ENCODE assay signal across 20 cellular contexts in genomic region chr2:86135653-86136052, GRCh38.
"Had no signal": no experiment of that assay in that cellular context is flagged by ENCODE, and none has a peak within 500 bp of the region (broad histone marks: within the 10 kb centered on the region; RNA-seq: fewer than 3 reads in every experiment).

No MANE protein-coding gene starts in this region.

- H3K27me3 Mint-ChIP-seq: activated naive CD8-positive, alpha-beta T cell treated with anti-CD3 and anti-CD28 coated beads, Interleukin-2, amount 50 U/mL, for 24 hours; brain; stimulated activated naive B cell treated with anti-CD40 and anti-IgM and Interleukin-4, amounts not matched to agents 10 μg/mL and 1 μg/mL and 100 μg/mL, for 72 hours; type B pancreatic cell had no signal

- DNase-seq: activated naive CD4-positive, alpha-beta T cell treated with Interleukin-2 at 50 U/mL for 16 hours; activated naive CD8-positive, alpha-beta T cell treated with anti-CD3 and anti-CD28 coated beads, Interleukin-2, amount 50 U/mL, for 24 hours; left colon; mesenchymal stem cell; small intestine; stimulated activated CD4-positive, alpha-beta T cell treated with anti-CD3 and anti-CD28 coated beads, Interleukin-2, amount 100 ng/mL, for 24 hours; stimulated activated naive B cell treated with anti-CD40 and anti-IgM and Interleukin-4, amounts not matched to agents 10 μg/mL and 1 μg/mL and 100 μg/mL, for 72 hours; T-helper 1 cell; T-helper 9 cell had no signal

- H3K27ac Mint-ChIP-seq: activated naive CD8-positive, alpha-beta T cell treated with anti-CD3 and anti-CD28 coated beads, Interleukin-2, amount 50 U/mL, for 24 hours; activated T-helper 2 cell treated with anti-CD3 and anti-CD28 coated beads, Interferon-gamma antibody, Interleukin-2, Interleukin-4, amounts not matched to agents 10 μg/mL and 5 μg/mL and 100 μg/mL, durations not matched to agents 14 hours and 24 hours and 36 hours; nephron; stimulated activated naive B cell treated with anti-CD40 and anti-IgM and Interleukin-4, amounts not matched to agents 10 μg/mL and 1 μg/mL and 100 μg/mL, for 72 hours; type B pancreatic cell; WTC11 had no signal

- H3K4me3 Mint-ChIP-seq: activated naive CD8-positive, alpha-beta T cell treated with anti-CD3 and anti-CD28 coated beads, Interleukin-2, amount 50 U/mL, for 24 hours; brain; nephron; stimulated activated naive B cell treated with anti-CD40 and anti-IgM and Interleukin-4, amounts not matched to agents 10 μg/mL and 1 μg/mL and 100 μg/mL, for 72 hours; type B pancreatic cell; WTC11 had no signal

- H3K9me3 ChIP-seq: neutrophil, thoracic aorta, vagina had no signal

- ATAC-seq: activated naive CD8-positive, alpha-beta T cell treated with anti-CD3 and anti-CD28 coated beads, Interleukin-2, amount 50 U/mL, for 24 hours; left colon; sciatic nerve; stimulated activated naive B cell treated with anti-CD40 and anti-IgM and Interleukin-4, amounts not matched to agents 10 μg/mL and 1 μg/mL and 100 μg/mL, for 72 hours; WTC11 had no signal

- H3K4me3 ChIP-seq: thoracic aorta, vagina had no signal

- FAIRE-seq: endometrium, keratinocyte, small intestine had no signal

- H3K4me1 ChIP-seq: vagina had no signal

- H3K9me3 Mint-ChIP-seq: activated naive CD8-positive, alpha-beta T cell treated with anti-CD3 and anti-CD28 coated beads, Interleukin-2, amount 50 U/mL, for 24 hours; activated T-helper 2 cell treated with anti-CD3 and anti-CD28 coated beads, Interferon-gamma antibody, Interleukin-2, Interleukin-4, amounts not matched to agents 10 μg/mL and 5 μg/mL and 100 μg/mL, durations not matched to agents 14 hours and 24 hours and 36 hours; brain; nephron; stimulated activated naive B cell treated with anti-CD40 and anti-IgM and Interleukin-4, amounts not matched to agents 10 μg/mL and 1 μg/mL and 100 μg/mL, for 72 hours; type B pancreatic cell; WTC11 had no signal

- H3K4me1 Mint-ChIP-seq: brain; nephron; stimulated activated naive B cell treated with anti-CD40 and anti-IgM and Interleukin-4, amounts not matched to agents 10 μg/mL and 1 μg/mL and 100 μg/mL, for 72 hours had no signal

- H3K27me3 ChIP-seq: neutrophil, vagina had no signal

- H3K27ac ChIP-seq: neutrophil, thoracic aorta, vagina had no signal
